ENCODE assay signal across 21 cellular contexts in genomic region chr21:45888361-45889009, GRCh38.
DNase-seq lines count a peak whose midpoint lies in the region; ATAC-seq, FAIRE-seq and TF ChIP-seq lines count a peak whose summit lies in the region.
"Had no signal": no experiment of that assay in that cellular context is flagged by ENCODE, and none has a peak within 500 bp of the region (broad histone marks: within the 10 kb centered on the region; RNA-seq: fewer than 3 reads in every experiment).

No MANE protein-coding gene starts in this region.

- TF ChIP-seq CTCF in heart right ventricle (IDR thresholded peaks at IDR 0.05) (no peak), Loucy (conservative IDR thresholded peaks at IDR 0.05; ENCODE audit: low read length) (no peak), gastrocnemius medialis (IDR thresholded peaks at IDR 0.05 in 4 of 5, conservative IDR thresholded peaks at IDR 0.05 in 1 of 5) (no peak)

- in situ Hi-C loops in gastrocnemius medialis (cut with MboI; ENCODE audit: low sequenced_read_pairs in 4 of 4) = no loop called here

- TF ChIP-seq POLR2A in gastrocnemius medialis (IDR thresholded peaks at IDR 0.05) = no peak
- no peak for TF ChIP-seq POLR2A in H54 (IDR thresholded peaks at IDR 0.05; ENCODE audit: low read depth, low read length)

- H3K9ac ChIP-seq in Loucy (ENCODE audit: low read depth, low read length, poor library complexity, severe bottlenecking) = peak overlapping the region; percentile 61
- H3K9ac ChIP-seq: neural progenitor cell, SK-N-SH had no signal

- peaks cover 10 to 47% (median 31%) of the 10 kb centered on the region in 9 donors for H3K4me1 ChIP-seq in heart right ventricle
- peaks cover 92% of the 10 kb centered on the region for H3K4me1 ChIP-seq in Loucy (ENCODE audit: insufficient read depth, low read length, poor library complexity, severe bottlenecking)
- H3K4me1 ChIP-seq in gastrocnemius medialis = no peaks in the 10 kb centered on the region
- H3K4me1 ChIP-seq: neural progenitor cell had no signal

- no peaks in the 10 kb centered on the region for H3K9me3 ChIP-seq in heart right ventricle
- H3K9me3 ChIP-seq in Loucy (ENCODE audit: insufficient read depth, low read depth, low read length) = no peaks in the 10 kb centered on the region
- H3K9me3 ChIP-seq in gastrocnemius medialis = no peaks in the 10 kb centered on the region
- H3K9me3 ChIP-seq: SK-N-SH, testis had no signal

- no peaks in the 10 kb centered on the region for H3K9me2 ChIP-seq in Loucy (replicated peaks; ENCODE audit: low read depth, low read length)
- H3K9me2 ChIP-seq: SK-N-SH had no signal

- peaks cover 16% of the 10 kb centered on the region for H3F3A ChIP-seq in Loucy (ENCODE audit: low read depth)

- intact Hi-C loops in heart right ventricle (cut with DNase I) = loop anchor here in 2 of 10 donors (5.0 kb wide), 2 partner anchors 34 to 56 kb away; no protein-coding TSS in a partner anchor
- intact Hi-C loops in cardiac septum (cut with DNase I) = no loop called here
- intact Hi-C loops in gastrocnemius medialis (cut with DNase I; ENCODE audit: low total_unique reads) = no loop called here

- H3K79me2 ChIP-seq in Loucy (ENCODE audit: insufficient read depth, low read length) = no peaks in the 10 kb centered on the region

- H3K27ac ChIP-seq in heart right ventricle (peak overlapping the region in 7 of 10 donors; percentile 6 to 94 (median 74)), gastrocnemius medialis (no peak overlapping the region)
- H3K27ac ChIP-seq: neural progenitor cell, testis had no signal

- H4K20me1 ChIP-seq in Loucy (ENCODE audit: insufficient read depth, low read length, poor library complexity, severe bottlenecking) = no peaks in the 10 kb centered on the region

- H3K27me3 ChIP-seq in heart right ventricle (peaks cover 0 to 11% (median 0%) of the 10 kb centered on the region in 7 donors), Loucy (ENCODE audit: insufficient read depth, low read length, poor library complexity, severe bottlenecking) (no peaks in the 10 kb centered on the region), gastrocnemius medialis (peaks cover 5 to 24% (median 17%) of the 10 kb centered on the region in 3 donors)
- H3K27me3 ChIP-seq: testis had no signal

- 84 to 88% methylated on average over 18 of the region's 18 CpGs for WGBS in heart right ventricle, 2 donors

- peak overlapping the region; percentile 42 for H3K4me2 ChIP-seq in Loucy (ENCODE audit: low read depth, low read length, poor library complexity, severe bottlenecking)
- H3K4me2 ChIP-seq: neural progenitor cell, SK-N-SH had no signal

- no peak overlapping the region for H3K4me3 ChIP-seq in heart right ventricle
- no peak overlapping the region for H3K4me3 ChIP-seq in Loucy (ENCODE audit: low read length, poor library complexity, severe bottlenecking)
- H3K4me3 ChIP-seq in gastrocnemius medialis = no peak overlapping the region
- H3K4me3 ChIP-seq: coronary artery, neural progenitor cell, testis had no signal

- no peaks in the 10 kb centered on the region for H3K36me3 ChIP-seq in heart right ventricle
- no peaks in the 10 kb centered on the region for H3K36me3 ChIP-seq in Loucy (ENCODE audit: insufficient read depth, low read length)
- no peaks in the 10 kb centered on the region for H3K36me3 ChIP-seq in gastrocnemius medialis
- H3K36me3 ChIP-seq: neural progenitor cell had no signal

- DNase-seq in heart right ventricle (no peak), cardiac septum (ENCODE audit: low spot score) (no peak), cerebellum (ENCODE audit: low spot score) (peak; percentile 75), retina (peak; percentile 51), NCI-H226 (no peak), gastrocnemius medialis (no peak), H54 (ENCODE audit: insufficient read length, low spot score) (no peak)
- DNase-seq: activated CD8-positive, alpha-beta T cell treated with anti-CD3 and anti-CD28 coated beads, Interleukin-2, amount 10 ng/mL, durations not matched to agents 7 days and 5 days; activated gamma-delta T cell; effector memory CD4-positive, alpha-beta T cell; NCI-H2029; NCI-H2227 treated with DMSO at 0.1 percent for 48 hours; stimulated activated naive CD4-positive, alpha-beta T cell treated with Interleukin-2 at 50 U/mL for 16 hours; testis had no signal

- no peak for FAIRE-seq in H54 (lab: Jason Lieb, UNC)
- FAIRE-seq: H1, TTC549 had no signal

- H2AFZ ChIP-seq in Loucy (ENCODE audit: low read length) = no peak overlapping the region
- H2AFZ ChIP-seq: neural progenitor cell had no signal

- ATAC-seq in heart right ventricle (no peak), gastrocnemius medialis (no peak)
- ATAC-seq: activated CD4-positive, CD25-positive, alpha-beta regulatory T cell treated with anti-CD3 and anti-CD28 coated beads, Interleukin-2, amount 50 U/mL, for 24 hours; activated CD8-positive, alpha-beta T cell treated with anti-CD3 and anti-CD28 coated beads, Interleukin-2, amount 10 ng/mL, durations not matched to agents 7 days and 5 days had no signal

Comparison
In these comparisons a context has a peak if more than half of its experiments do, and no peak if none do; other contexts are left out.
1. DNase-seq: peak in cerebellum (single experiment) and retina (single experiment); none in heart right ventricle (0 of 2), cardiac septum (single experiment), NCI-H226 (single experiment), gastrocnemius medialis (0 of 2) and H54 (single experiment).
2. H3K27ac ChIP-seq: peak in heart right ventricle (7 of 10); none in gastrocnemius medialis (0 of 4).